ENCODE assay signal across 7 cellular contexts in genomic region chr19:18000981-18001836, GRCh38. TPM values are rescaled to one million over a fixed set of nuclear protein-coding genes. Genes with fewer than 3 reads are reported as not detected.
DNase-seq lines count a peak whose midpoint lies in the region; ATAC-seq and TF ChIP-seq lines count a peak whose summit lies in the region.

No MANE protein-coding gene starts in this region.

- H3K27me3 ChIP-seq in left lung, result no peaks in the 10 kb centered on the region

- TF ChIP-seq CTCF in GM13976 (IDR thresholded peaks at IDR 0.05; ENCODE audit: borderline replicate concordance, control extremely low read depth, extremely low read depth, insufficient read depth, missing control alignments) (no peak), coronary artery (IDR thresholded peaks at IDR 0.05) (no peak), left lung (IDR thresholded peaks at IDR 0.05) (no peak)

- no peaks in the 10 kb centered on the region for H3K9me3 ChIP-seq in left lung

- in situ Hi-C loops in GM13976 (cut with MboI; ENCODE audit: low sequenced_read_pairs, unreplicated experiment), result no loop called here

- ATAC-seq in HG02840 (IDR thresholded peaks at IDR 0.05; ENCODE audit: low FRiP score, unreplicated experiment) (peak; percentile 50), left lung (peak; percentile 85)

- peak overlapping the region; percentile 95 for H3K4me3 ChIP-seq in coronary artery
- peak overlapping the region; percentile 53 to 85 for H3K4me3 ChIP-seq in left lung

- peaks cover 0 to 9% of the 10 kb centered on the region in 2 donors for H3K36me3 ChIP-seq in left lung

- peaks cover 0 to 51% of the 10 kb centered on the region in 2 donors for H3K4me1 ChIP-seq in left lung

- intact Hi-C loops in left lung (cut with DNase I), result no loop called here

- peak overlapping the region; percentile 96 for H3K27ac ChIP-seq in coronary artery
- H3K27ac ChIP-seq in left lung, result peak overlapping the region; percentile 90

- peak; percentile 91 for DNase-seq in GM13976 (ENCODE audit: low spot score)
- peak; percentile 52 for DNase-seq in NCI-H2227 treated with DMSO at 0.1 percent for 48 hours (lab: John Stamatoyannopoulos, UW)
- peak; percentile 90 for DNase-seq in activated CD4-positive, alpha-beta T cell treated with anti-CD3 and anti-CD28 coated beads for 48 hours
- DNase-seq in coronary artery (ENCODE audit: low spot score), result peak; percentile 99
- peak; percentile 94 to 97 for DNase-seq in left lung
- peak; percentile 87 for DNase-seq in stimulated activated CD4-positive, alpha-beta T cell treated with anti-CD3 and anti-CD28 coated beads, Interleukin-4, amount 100 ng/mL, for 1 hour

RNA-seq across cellular contexts. Expression of gene ARRDC2, which starts 6.8 kb away (rescaled TPM):
- total RNA-seq in left lung, result 10 to 100 TPM; 23.3 to 37.8 TPM

RNA-seq across cellular contexts. Expression of gene KCNN1, which starts 34.3 kb away (rescaled TPM):
- under 1 TPM; 0.06 to 0.10 TPM for total RNA-seq in left lung

Comparison
In these comparisons a context has a peak if more than half of its experiments do, and no peak if none do; other contexts are left out.
1. Peak in every context shown above with its lines: DNase-seq, ATAC-seq, H3K4me3 ChIP-seq and H3K27ac ChIP-seq.